8 cellular contexts compared by ENCODE assay signal in the genomic region with DNA sequence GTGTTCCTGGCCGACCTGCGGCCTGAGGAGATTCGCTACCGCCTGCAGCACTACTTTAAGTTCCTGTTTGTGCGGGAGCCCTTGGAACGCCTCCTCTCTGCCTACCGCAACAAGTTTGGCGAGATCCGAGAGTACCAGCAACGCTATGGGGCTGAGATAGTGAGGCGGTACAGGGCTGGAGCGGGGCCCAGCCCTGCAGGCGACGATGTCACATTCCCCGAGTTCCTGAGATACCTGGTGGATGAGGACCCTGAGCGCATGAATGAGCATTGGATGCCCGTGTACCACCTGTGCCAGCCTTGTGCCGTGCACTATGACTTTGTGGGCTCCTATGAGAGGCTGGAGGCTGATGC.
DNase-seq lines count a peak whose midpoint lies in the region; ATAC-seq and TF ChIP-seq lines count a peak whose summit lies in the region.

No MANE protein-coding gene starts in this region.

- H3K4me1 ChIP-seq in neutrophil (ENCODE audit: control insufficient read depth in 1 of 2, insufficient read depth in 1 of 2, low read depth in 1 of 2, low read length in 1 of 2), result peaks cover 16 to 18% of the 10 kb centered on the region in 2 experiments

- H3K27ac ChIP-seq in neutrophil, result peak overlapping the region; percentile 71

- DNase-seq in DMS79 treated with DMSO at 0.1 percent for 48 hours (lab: John Stamatoyannopoulos, UW) (peak; percentile 1), DMS79 (lab: John Stamatoyannopoulos, UW) (no peak), fibroblast of pulmonary artery (ENCODE audit: low read depth) (no peak), KG1 (lab: John Stamatoyannopoulos, UW) (no peak)
- peak; percentile 4 for DNase-seq in activated CD4-positive, alpha-beta T cell treated with anti-CD3 and anti-CD28 coated beads, Interleukin-2, amount 50 U/mL, for 1 hour

- no peaks in the 10 kb centered on the region for H3K36me3 ChIP-seq in neutrophil

- H3K9me3 ChIP-seq in neutrophil, result no peaks in the 10 kb centered on the region

- ATAC-seq in HG03159 (IDR thresholded peaks at IDR 0.05; ENCODE audit: unreplicated experiment), result peak; percentile 11
- ATAC-seq in HG03457 (IDR thresholded peaks at IDR 0.05; ENCODE audit: unreplicated experiment), result no peak

- TF ChIP-seq CTCF in fibroblast of pulmonary artery (IDR thresholded peaks at IDR 0.05; ENCODE audit: low read length, missing control alignments), result no peak
- TF ChIP-seq CTCF in neutrophil (IDR thresholded peaks at IDR 0.05), result no peak

- peaks cover under 1% of the 10 kb centered on the region for H3K27me3 ChIP-seq in neutrophil

- H3K4me3 ChIP-seq in fibroblast of pulmonary artery (replicated peaks; ENCODE audit: low read depth, low read length), result peak overlapping the region; percentile 67
- H3K4me3 ChIP-seq in neutrophil (ENCODE audit: low read depth in 1 of 2, low read length in 1 of 2), result peak overlapping the region; percentile 79 to 90

Comparison
In these comparisons a context has a peak if more than half of its experiments do, and no peak if none do; other contexts are left out.
1. DNase-seq: peak in DMS79 treated with DMSO at 0.1 percent for 48 hours (single experiment) and activated CD4-positive, alpha-beta T cell treated with anti-CD3 and anti-CD28 coated beads, Interleukin-2, amount 50 U/mL, for 1 hour (single experiment); none in DMS79 (single experiment), fibroblast of pulmonary artery (single experiment) and KG1 (single experiment).